ENCODE assay signal across 1 cellular context in the genomic region with DNA sequence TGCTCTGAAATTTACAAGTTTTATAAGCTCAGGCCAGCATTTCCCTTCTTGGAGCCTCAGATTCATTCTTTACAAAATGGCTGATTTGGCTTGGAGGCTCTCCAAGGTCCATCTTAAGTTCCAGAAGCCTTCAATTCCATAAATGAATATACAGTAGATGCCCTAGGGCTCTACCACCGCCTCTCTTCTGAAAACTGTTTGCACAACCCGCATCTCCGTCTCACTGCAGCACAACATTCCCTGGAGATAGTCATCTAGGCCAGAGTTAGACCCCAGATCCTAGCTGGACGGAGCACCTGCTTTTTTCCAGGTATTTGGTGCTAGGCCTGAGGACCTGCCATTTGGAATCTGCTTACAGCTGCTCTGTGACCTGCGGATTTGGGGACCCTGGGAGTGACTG.
TF ChIP-seq lines count a peak whose summit lies in the region.

No MANE protein-coding gene starts in this region.

TF ChIP-seq in IMR-90, 13 proteins besides CTCF, POLR2A, EP300 and RAD21:
- TF ChIP-seq, protein P1, sequence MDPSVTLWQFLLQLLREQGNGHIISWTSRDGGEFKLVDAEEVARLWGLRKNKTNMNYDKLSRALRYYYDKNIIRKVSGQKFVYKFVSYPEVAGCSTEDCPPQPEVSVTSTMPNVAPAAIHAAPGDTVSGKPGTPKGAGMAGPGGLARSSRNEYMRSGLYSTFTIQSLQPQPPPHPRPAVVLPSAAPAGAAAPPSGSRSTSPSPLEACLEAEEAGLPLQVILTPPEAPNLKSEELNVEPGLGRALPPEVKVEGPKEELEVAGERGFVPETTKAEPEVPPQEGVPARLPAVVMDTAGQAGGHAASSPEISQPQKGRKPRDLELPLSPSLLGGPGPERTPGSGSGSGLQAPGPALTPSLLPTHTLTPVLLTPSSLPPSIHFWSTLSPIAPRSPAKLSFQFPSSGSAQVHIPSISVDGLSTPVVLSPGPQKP (IDR thresholded peaks at IDR 0.05; ENCODE audit: borderline replicate concordance, low read depth, low read length): no peak
- no peak for TF ChIP-seq CHD1 (IDR thresholded peaks at IDR 0.05; ENCODE audit: low read depth, low read length)
